Comparison of ENCODE assay signal across 2 cellular contexts in genomic region chr5:139406960-139407359, GRCh38.
TF ChIP-seq lines count a peak whose summit lies in the region.

No MANE protein-coding gene starts in this region.

TF ChIP-seq in HepG2, 621 proteins besides CTCF, POLR2A, EP300 and RAD21:
- peak; percentile 55; the same call in 1 of the 2 replicates for TF ChIP-seq SAP130 (CRISPR knock-in tag; IDR thresholded peaks at IDR 0.05; ENCODE audit: low read depth)
- peak; percentile 38; the same call in 1 of the 2 replicates for TF ChIP-seq RAD51 (IDR thresholded peaks at IDR 0.05; ENCODE audit: borderline replicate concordance)
- TF ChIP-seq, protein P1, sequence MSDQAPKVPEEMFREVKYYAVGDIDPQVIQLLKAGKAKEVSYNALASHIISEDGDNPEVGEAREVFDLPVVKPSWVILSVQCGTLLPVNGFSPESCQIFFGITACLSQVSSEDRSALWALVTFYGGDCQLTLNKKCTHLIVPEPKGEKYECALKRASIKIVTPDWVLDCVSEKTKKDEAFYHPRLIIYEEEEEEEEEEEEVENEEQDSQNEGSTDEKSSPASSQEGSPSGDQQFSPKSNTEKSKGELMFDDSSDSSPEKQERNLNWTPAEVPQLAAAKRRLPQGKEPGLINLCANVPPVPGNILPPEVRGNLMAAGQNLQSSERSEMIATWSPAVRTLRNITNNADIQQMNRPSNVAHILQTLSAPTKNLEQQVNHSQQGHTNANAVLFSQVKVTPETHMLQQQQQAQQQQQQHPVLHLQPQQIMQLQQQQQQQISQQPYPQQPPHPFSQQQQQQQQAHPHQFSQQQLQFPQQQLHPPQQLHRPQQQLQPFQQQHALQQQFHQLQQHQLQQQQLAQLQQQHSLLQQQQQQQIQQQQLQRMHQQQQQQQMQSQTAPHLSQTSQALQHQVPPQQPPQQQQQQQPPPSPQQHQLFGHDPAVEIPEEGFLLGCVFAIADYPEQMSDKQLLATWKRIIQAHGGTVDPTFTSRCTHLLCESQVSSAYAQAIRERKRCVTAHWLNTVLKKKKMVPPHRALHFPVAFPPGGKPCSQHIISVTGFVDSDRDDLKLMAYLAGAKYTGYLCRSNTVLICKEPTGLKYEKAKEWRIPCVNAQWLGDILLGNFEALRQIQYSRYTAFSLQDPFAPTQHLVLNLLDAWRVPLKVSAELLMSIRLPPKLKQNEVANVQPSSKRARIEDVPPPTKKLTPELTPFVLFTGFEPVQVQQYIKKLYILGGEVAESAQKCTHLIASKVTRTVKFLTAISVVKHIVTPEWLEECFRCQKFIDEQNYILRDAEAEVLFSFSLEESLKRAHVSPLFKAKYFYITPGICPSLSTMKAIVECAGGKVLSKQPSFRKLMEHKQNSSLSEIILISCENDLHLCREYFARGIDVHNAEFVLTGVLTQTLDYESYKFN (CRISPR knock-in tag; conservative IDR thresholded peaks at IDR 0.05): 0 out of 2 replicates have a peak, but pooled peaks have one; percentile 34
- no peak for TF ChIP-seq POLR2AphosphoS2 (IDR thresholded peaks at IDR 0.05; ENCODE audit: low read depth, low read length)
- peak; percentile 56; the same call in 1 of the 2 replicates for TF ChIP-seq KAT8 (CRISPR knock-in tag; IDR thresholded peaks at IDR 0.05)
- TF ChIP-seq USF2 (IDR thresholded peaks at IDR 0.05; ENCODE audit: low read depth, low read length): peak; percentile 69
- peak; percentile 92; the same call in 1 of the 2 replicates for TF ChIP-seq USF2 (CRISPR knock-in tag; IDR thresholded peaks at IDR 0.05; ENCODE audit: borderline replicate concordance)
- no peak for TF ChIP-seq ZKSCAN1 (IDR thresholded peaks at IDR 0.05; ENCODE audit: low read length)
- peak; percentile 48; the same call in 1 of the 2 replicates for TF ChIP-seq ZMYM4 (CRISPR knock-in tag; IDR thresholded peaks at IDR 0.05)
- TF ChIP-seq FOXC1 (CRISPR knock-in tag; IDR thresholded peaks at IDR 0.05; ENCODE audit: borderline replicate concordance): no peak
- no peak for TF ChIP-seq ZFP90 (CRISPR knock-in tag; IDR thresholded peaks at IDR 0.05; ENCODE audit: borderline replicate concordance)
- TF ChIP-seq BHLHE40 (IDR thresholded peaks at IDR 0.05; ENCODE audit: low read length): peak; percentile 93
- no peak for TF ChIP-seq ZSCAN20 (CRISPR knock-in tag; IDR thresholded peaks at IDR 0.05; ENCODE audit: borderline replicate concordance)
- peak; percentile 66 for TF ChIP-seq HNF4A (CRISPR knock-in tag; IDR thresholded peaks at IDR 0.05)
- TF ChIP-seq, protein P2, sequence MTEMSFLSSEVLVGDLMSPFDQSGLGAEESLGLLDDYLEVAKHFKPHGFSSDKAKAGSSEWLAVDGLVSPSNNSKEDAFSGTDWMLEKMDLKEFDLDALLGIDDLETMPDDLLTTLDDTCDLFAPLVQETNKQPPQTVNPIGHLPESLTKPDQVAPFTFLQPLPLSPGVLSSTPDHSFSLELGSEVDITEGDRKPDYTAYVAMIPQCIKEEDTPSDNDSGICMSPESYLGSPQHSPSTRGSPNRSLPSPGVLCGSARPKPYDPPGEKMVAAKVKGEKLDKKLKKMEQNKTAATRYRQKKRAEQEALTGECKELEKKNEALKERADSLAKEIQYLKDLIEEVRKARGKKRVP (CRISPR knock-in tag; IDR thresholded peaks at IDR 0.05): no peak
- TF ChIP-seq TFAP4 (IDR thresholded peaks at IDR 0.05; ENCODE audit: borderline replicate concordance, low read depth): peak; percentile 86; the same call in 1 of the 2 replicates
- TF ChIP-seq, protein P3, sequence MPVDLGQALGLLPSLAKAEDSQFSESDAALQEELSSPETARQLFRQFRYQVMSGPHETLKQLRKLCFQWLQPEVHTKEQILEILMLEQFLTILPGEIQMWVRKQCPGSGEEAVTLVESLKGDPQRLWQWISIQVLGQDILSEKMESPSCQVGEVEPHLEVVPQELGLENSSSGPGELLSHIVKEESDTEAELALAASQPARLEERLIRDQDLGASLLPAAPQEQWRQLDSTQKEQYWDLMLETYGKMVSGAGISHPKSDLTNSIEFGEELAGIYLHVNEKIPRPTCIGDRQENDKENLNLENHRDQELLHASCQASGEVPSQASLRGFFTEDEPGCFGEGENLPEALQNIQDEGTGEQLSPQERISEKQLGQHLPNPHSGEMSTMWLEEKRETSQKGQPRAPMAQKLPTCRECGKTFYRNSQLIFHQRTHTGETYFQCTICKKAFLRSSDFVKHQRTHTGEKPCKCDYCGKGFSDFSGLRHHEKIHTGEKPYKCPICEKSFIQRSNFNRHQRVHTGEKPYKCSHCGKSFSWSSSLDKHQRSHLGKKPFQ (CRISPR knock-in tag; IDR thresholded peaks at IDR 0.05; ENCODE audit: insufficient replicate concordance): peak; percentile 92
- no peak for TF ChIP-seq TRIM24 (CRISPR knock-in tag; IDR thresholded peaks at IDR 0.05)
- TF ChIP-seq ZBTB21 (CRISPR knock-in tag; IDR thresholded peaks at IDR 0.05): no peak
- no peak for TF ChIP-seq CEBPG (CRISPR knock-in tag; IDR thresholded peaks at IDR 0.05)
- TF ChIP-seq POGZ (CRISPR knock-in tag; IDR thresholded peaks at IDR 0.05): peak; percentile 64; the same call in 1 of the 2 replicates
- TF ChIP-seq ZNF644 (CRISPR knock-in tag; IDR thresholded peaks at IDR 0.05; ENCODE audit: low read depth): peak; percentile 73
- TF ChIP-seq PHF20 (CRISPR knock-in tag; IDR thresholded peaks at IDR 0.05): peak; percentile 64

TF ChIP-seq in WTC11, 78 proteins besides CTCF, POLR2A, EP300 and RAD21:
- TF ChIP-seq GRHL2 (CRISPR knock-in tag; IDR thresholded peaks at IDR 0.05; ENCODE audit: insufficient replicate concordance, severe bottlenecking): no peak
- TF ChIP-seq ZNF416 (CRISPR knock-in tag; IDR thresholded peaks at IDR 0.05): no peak
- TF ChIP-seq, protein P4, sequence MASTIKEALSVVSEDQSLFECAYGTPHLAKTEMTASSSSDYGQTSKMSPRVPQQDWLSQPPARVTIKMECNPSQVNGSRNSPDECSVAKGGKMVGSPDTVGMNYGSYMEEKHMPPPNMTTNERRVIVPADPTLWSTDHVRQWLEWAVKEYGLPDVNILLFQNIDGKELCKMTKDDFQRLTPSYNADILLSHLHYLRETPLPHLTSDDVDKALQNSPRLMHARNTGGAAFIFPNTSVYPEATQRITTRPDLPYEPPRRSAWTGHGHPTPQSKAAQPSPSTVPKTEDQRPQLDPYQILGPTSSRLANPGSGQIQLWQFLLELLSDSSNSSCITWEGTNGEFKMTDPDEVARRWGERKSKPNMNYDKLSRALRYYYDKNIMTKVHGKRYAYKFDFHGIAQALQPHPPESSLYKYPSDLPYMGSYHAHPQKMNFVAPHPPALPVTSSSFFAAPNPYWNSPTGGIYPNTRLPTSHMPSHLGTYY (CRISPR knock-in tag; IDR thresholded peaks at IDR 0.05): no peak
- no peak for TF ChIP-seq JAZF1 (CRISPR knock-in tag; IDR thresholded peaks at IDR 0.05)
- TF ChIP-seq ZNF138 (CRISPR knock-in tag; conservative IDR thresholded peaks at IDR 0.05): no peak
- no peak for TF ChIP-seq MXD4 (CRISPR knock-in tag; IDR thresholded peaks at IDR 0.05; ENCODE audit: borderline replicate concordance)
- TF ChIP-seq, protein P5, sequence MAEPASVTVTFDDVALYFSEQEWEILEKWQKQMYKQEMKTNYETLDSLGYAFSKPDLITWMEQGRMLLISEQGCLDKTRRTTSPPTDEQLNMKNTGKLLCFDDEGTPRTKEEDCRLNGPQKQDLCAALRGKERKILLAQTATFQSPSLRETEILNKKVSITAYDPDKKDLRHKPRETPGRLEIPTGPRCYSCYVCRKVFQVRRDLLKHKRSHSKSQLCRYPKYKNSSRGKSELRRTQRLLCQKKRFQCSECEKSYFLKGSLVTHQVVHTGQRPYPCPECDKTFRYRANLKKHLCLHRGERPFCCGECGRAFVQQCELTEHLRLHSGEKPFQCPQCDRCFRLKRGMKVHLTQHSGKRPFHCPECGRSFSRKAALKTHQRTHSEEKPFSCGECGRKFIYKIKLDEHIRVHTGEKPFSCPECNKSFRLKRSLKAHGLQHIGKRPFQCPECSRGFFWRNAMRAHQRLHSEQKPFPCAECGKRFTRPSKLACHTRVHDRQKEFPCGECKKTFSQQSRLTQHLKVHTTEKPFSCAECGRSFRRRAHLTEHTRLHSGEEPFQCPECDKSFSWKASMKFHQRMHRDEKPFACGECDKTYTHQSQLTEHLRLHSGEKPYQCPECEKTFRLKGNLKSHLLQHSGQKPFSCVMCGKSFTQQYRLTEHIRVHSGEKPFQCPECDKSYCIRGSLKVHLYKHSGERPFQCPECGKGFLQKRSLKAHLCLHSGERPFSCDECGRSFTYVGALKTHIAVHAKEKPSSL (CRISPR knock-in tag; conservative IDR thresholded peaks at IDR 0.05): no peak
- TF ChIP-seq, protein P6, sequence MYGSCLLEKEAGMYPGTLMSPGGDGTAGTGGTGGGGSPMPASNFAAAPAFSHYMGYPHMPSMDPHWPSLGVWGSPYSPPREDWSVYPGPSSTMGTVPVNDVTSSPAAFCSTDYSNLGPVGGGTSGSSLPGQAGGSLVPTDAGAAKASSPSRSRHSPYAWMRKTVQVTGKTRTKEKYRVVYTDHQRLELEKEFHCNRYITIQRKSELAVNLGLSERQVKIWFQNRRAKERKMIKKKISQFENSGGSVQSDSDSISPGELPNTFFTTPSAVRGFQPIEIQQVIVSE (CRISPR knock-in tag; IDR thresholded peaks at IDR 0.05; ENCODE audit: borderline replicate concordance): no peak
- no peak for TF ChIP-seq CREB1 (CRISPR knock-in tag; IDR thresholded peaks at IDR 0.05)
- TF ChIP-seq ESRRA (CRISPR knock-in tag; IDR thresholded peaks at IDR 0.05; ENCODE audit: borderline replicate concordance): no peak
- TF ChIP-seq RORB (CRISPR knock-in tag; IDR thresholded peaks at IDR 0.05): no peak
- TF ChIP-seq, protein P7, sequence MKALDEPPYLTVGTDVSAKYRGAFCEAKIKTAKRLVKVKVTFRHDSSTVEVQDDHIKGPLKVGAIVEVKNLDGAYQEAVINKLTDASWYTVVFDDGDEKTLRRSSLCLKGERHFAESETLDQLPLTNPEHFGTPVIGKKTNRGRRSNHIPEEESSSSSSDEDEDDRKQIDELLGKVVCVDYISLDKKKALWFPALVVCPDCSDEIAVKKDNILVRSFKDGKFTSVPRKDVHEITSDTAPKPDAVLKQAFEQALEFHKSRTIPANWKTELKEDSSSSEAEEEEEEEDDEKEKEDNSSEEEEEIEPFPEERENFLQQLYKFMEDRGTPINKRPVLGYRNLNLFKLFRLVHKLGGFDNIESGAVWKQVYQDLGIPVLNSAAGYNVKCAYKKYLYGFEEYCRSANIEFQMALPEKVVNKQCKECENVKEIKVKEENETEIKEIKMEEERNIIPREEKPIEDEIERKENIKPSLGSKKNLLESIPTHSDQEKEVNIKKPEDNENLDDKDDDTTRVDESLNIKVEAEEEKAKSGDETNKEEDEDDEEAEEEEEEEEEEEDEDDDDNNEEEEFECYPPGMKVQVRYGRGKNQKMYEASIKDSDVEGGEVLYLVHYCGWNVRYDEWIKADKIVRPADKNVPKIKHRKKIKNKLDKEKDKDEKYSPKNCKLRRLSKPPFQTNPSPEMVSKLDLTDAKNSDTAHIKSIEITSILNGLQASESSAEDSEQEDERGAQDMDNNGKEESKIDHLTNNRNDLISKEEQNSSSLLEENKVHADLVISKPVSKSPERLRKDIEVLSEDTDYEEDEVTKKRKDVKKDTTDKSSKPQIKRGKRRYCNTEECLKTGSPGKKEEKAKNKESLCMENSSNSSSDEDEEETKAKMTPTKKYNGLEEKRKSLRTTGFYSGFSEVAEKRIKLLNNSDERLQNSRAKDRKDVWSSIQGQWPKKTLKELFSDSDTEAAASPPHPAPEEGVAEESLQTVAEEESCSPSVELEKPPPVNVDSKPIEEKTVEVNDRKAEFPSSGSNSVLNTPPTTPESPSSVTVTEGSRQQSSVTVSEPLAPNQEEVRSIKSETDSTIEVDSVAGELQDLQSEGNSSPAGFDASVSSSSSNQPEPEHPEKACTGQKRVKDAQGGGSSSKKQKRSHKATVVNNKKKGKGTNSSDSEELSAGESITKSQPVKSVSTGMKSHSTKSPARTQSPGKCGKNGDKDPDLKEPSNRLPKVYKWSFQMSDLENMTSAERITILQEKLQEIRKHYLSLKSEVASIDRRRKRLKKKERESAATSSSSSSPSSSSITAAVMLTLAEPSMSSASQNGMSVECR (CRISPR knock-in tag; IDR thresholded peaks at IDR 0.05; ENCODE audit: borderline replicate concordance): no peak
